In the genomic region with DNA sequence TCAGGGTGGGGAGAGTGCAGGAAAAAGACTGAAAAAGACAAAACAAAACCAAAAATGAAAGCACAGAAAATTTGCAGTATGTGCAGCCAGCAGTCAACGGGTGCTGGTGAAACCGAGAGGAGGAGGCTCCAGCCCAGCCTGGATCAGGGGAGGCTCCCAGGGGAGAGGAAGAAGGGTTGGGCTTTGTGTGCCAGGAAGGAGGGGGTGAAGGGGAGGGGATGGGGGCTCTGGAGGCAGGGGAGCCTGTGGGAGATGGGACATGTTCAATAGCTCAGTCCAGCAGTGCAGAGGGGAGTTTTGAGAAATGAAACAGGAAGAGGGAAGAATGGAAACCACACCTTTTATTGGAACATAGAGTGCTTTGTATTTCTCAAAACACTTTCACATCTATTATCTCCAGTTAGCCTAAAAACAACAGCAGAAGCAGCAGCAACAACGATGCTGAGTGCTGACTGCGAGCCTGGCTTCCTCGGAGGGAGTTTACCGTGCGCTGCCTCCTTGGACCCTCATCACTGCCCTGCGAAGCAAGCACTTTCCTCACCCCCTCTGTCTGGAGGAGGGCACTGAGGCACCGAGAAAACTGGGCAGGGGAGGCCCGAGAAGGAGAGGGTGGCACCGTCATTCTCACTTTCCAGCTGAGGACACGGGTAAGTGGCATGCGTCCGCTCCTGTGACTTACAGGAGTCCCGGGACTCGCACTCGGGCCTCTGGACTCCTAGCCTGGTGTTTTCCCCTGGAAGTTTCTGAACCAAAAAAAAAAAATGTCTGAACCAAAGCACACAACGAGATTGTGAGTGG, we compare ENCODE assay signal across 8 cellular contexts.
A peak's percentile ranks its signal among the peaks of the same experiment; 100 is the strongest.
DNase-seq lines count a peak whose midpoint lies in the region; ATAC-seq and TF ChIP-seq lines count a peak whose summit lies in the region.

No MANE protein-coding gene starts in this region.

- no peak overlapping the region for H3K4me3 Mint-ChIP-seq in endodermal cell

- peaks cover 6% of the 10 kb centered on the region for H3K27me3 Mint-ChIP-seq in endodermal cell (ENCODE audit: insufficient read depth)

- no peak for TF ChIP-seq EP300 in sigmoid colon (IDR thresholded peaks at IDR 0.05)

- no peak for TF ChIP-seq CTCF in AG10803 (conservative IDR thresholded peaks at IDR 0.05; ENCODE audit: low read length)
- TF ChIP-seq CTCF in endodermal cell (conservative IDR thresholded peaks at IDR 0.05), result no peak
- TF ChIP-seq CTCF in sigmoid colon (IDR thresholded peaks at IDR 0.05), result no peak
- no peak for TF ChIP-seq CTCF in lower leg skin (IDR thresholded peaks at IDR 0.05)

- intact Hi-C loops in sigmoid colon (cut with DNase I), result no loop called here
- intact Hi-C loops in lower leg skin (cut with DNase I; ENCODE audit: low total_unique reads), result loop anchor here (10.0 kb wide), 1 partner anchor 954 kb away; a partner anchor contains a TSS

- H3K27ac Mint-ChIP-seq in endodermal cell, result no peak overlapping the region

- no peaks in the 10 kb centered on the region for H3K36me3 ChIP-seq in endodermal cell (ENCODE audit: control insufficient read depth, insufficient read depth, low read length)
- H3K36me3 ChIP-seq in sigmoid colon, result no peaks in the 10 kb centered on the region

- DNase-seq in AG10803 (ENCODE audit: low read depth) (peak; percentile 9), NCI-H82 treated with DMSO at 0.1 percent for 48 hours (lab: John Stamatoyannopoulos, UW; ENCODE audit: unreplicated experiment) (peak; percentile 62), endodermal cell (peak; percentile 70), sigmoid colon (peak; percentile 71), EL (no peak), lower leg skin (ENCODE audit: low spot score in 2 of 2) (no peak)

- H3K4me3 ChIP-seq in AG10803 (ENCODE audit: low read length) (peak overlapping the region; percentile 22; the same call in 1 of the 2 replicates), endodermal cell (ENCODE audit: low read length) (no peak overlapping the region), sigmoid colon (peak overlapping the region in 3 of 4 donors; percentile 10 to 29 (median 23)), lower leg skin (ENCODE audit: low read depth, poor library complexity, severe bottlenecking) (no peak overlapping the region)

- WGBS in endodermal cell (ENCODE audit: insufficient coverage in 1 of 2, insufficient read length in 1 of 2), 2 experiments, result 73 to 75% methylated on average over 13 to 18 of the region's 18 CpGs
- 49 to 55% methylated on average over 18 of the region's 18 CpGs for WGBS in sigmoid colon, 2 donors
- 57 to 64% methylated on average over 18 of the region's 18 CpGs for WGBS in lower leg skin, 2 donors

- H3K27me3 ChIP-seq in endodermal cell (ENCODE audit: control insufficient read depth, insufficient read depth, low read length, poor library complexity, severe bottlenecking), result no peaks in the 10 kb centered on the region
- no peaks in the 10 kb centered on the region for H3K27me3 ChIP-seq in sigmoid colon

- H3K36me3 Mint-ChIP-seq in endodermal cell (ENCODE audit: low read depth), result no peaks in the 10 kb centered on the region

- H3K9ac ChIP-seq in endodermal cell (ENCODE audit: extremely low read depth, low read length, poor library complexity, severe bottlenecking), result no peak overlapping the region

- H3K4me1 Mint-ChIP-seq in endodermal cell, result peaks cover 26% of the 10 kb centered on the region

- no peaks in the 10 kb centered on the region for H3K9me3 Mint-ChIP-seq in endodermal cell

- H3K9me3 ChIP-seq in endodermal cell (ENCODE audit: control insufficient read depth, low read length) (no peaks in the 10 kb centered on the region), sigmoid colon (no peaks in the 10 kb centered on the region)

- ATAC-seq in GM18519 (IDR thresholded peaks at IDR 0.05; ENCODE audit: low FRiP score, unreplicated experiment) (peak; percentile 41), HG02870 (IDR thresholded peaks at IDR 0.05; ENCODE audit: unreplicated experiment) (peak; percentile 64)

- no peak for TF ChIP-seq POLR2A in sigmoid colon (IDR thresholded peaks at IDR 0.05)
- no peak for TF ChIP-seq POLR2A in lower leg skin (IDR thresholded peaks at IDR 0.05)

- no peaks in the 10 kb centered on the region for H3K4me1 ChIP-seq in endodermal cell (ENCODE audit: control insufficient read depth, insufficient read depth, low read length)
- peaks cover 0 to 4% (median 1%) of the 10 kb centered on the region in 4 donors for H3K4me1 ChIP-seq in sigmoid colon

- no peak overlapping the region for H3K27ac ChIP-seq in endodermal cell (ENCODE audit: low read depth, low read length)
- peak overlapping the region in 3 of 4 donors; percentile 29 to 37 (median 31) for H3K27ac ChIP-seq in sigmoid colon

Comparison
In these comparisons a context has a peak if more than half of its experiments do, and no peak if none do; other contexts are left out.
1. DNase-seq: peak in AG10803 (single experiment), NCI-H82 treated with DMSO at 0.1 percent for 48 hours (single experiment), endodermal cell (single experiment) and sigmoid colon (single experiment); none in EL (single experiment) and lower leg skin (0 of 2).
2. H3K4me3 ChIP-seq: peak in AG10803 (single experiment) and sigmoid colon (3 of 4); none in endodermal cell (single experiment) and lower leg skin (single experiment).